23 cellular contexts compared by ENCODE assay signal in the genomic region with DNA sequence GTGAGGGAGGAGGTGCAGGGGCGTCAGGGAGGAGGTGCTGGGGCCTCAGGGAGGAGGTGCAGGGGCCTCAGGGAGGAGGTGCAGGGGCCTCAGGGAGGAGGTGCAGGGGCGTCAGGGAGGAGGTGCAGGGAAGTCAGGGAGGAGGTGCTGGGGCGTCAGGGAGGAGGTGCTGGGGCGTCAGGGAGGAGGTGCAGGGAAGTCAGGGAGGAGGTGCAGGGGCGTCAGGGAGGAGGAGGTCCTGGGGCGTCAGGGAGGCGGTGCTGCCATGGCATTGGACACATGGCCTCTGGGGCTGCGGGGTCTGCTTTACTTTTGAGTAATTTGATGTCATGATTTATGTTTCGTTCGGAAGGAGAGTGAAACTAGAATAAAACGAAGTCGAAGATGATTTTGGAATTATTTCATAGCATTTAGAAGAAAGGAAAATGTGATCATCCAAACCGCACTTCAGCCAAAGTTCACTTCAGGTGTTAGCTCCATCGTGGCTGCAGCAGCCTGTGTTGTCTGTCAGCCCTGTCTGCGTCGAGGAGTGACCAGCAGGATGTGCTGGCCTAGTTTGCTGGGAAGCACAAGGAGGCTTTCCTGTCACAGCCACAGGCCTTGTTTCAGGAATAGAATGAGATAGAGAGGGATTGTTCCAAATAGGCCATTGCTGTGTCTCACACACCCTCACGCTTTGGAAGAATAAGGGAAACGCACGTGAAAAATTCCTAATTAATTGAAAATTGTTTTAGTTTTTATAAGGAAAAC. TPM values are rescaled to one million over a fixed set of nuclear protein-coding genes. Genes with fewer than 3 reads are reported as not detected.
DNase-seq lines count a peak whose midpoint lies in the region; ATAC-seq and TF ChIP-seq lines count a peak whose summit lies in the region.
"Had no signal": no experiment of that assay in that cellular context is flagged by ENCODE, and none has a peak within 500 bp of the region (broad histone marks: within the 10 kb centered on the region; RNA-seq: fewer than 3 reads in every experiment).

No MANE protein-coding gene starts in this region.

- CTCF ChIA-PET in HEK293 (lab: Yijun Ruan, JAX): interaction anchor here (0.6 kb wide), 1 partner anchor 312 kb away, joined by 3 read pairs; no protein-coding TSS in a partner anchor
- CTCF ChIA-PET in CD4-positive, alpha-beta T cell (lab: Charles Lee): no interaction called here

- no peak overlapping the region for H3K27ac Mint-ChIP-seq in CD4-positive, alpha-beta T cell
- H3K27ac Mint-ChIP-seq: activated B cell treated with CpG ODN at 0.5 μM for 24 hours; activated naive CD8-positive, alpha-beta T cell treated with anti-CD3 and anti-CD28 coated beads, Interleukin-2, amount 10 ng/mL, durations not matched to agents 7 days and 5 days; T-helper 2 cell treated with Interferon-gamma antibody and Interleukin-4, amounts not matched to agents 5 μg/mL and 100 μg/mL, for 36 hours; type B pancreatic cell had no signal

- no peaks in the 10 kb centered on the region for H3K9me3 Mint-ChIP-seq in CD4-positive, alpha-beta T cell
- H3K9me3 Mint-ChIP-seq: activated B cell treated with CpG ODN at 0.5 μM for 24 hours; activated naive CD8-positive, alpha-beta T cell treated with anti-CD3 and anti-CD28 coated beads, Interleukin-2, amount 10 ng/mL, durations not matched to agents 7 days and 5 days; T-helper 2 cell treated with Interferon-gamma antibody and Interleukin-4, amounts not matched to agents 5 μg/mL and 100 μg/mL, for 36 hours; type B pancreatic cell had no signal

- no peaks in the 10 kb centered on the region for H3K27me3 ChIP-seq in CD4-positive, alpha-beta T cell (ENCODE audit: control insufficient read depth, insufficient read depth, low read length)
- H3K27me3 ChIP-seq: BLaER1 treated with 17β-estradiol and CSF1 and Interleukin-3, amounts not matched to agents 10 nM and 100 nM; colonic mucosa; spleen had no signal

- no peaks in the 10 kb centered on the region for H3K4me1 Mint-ChIP-seq in CD4-positive, alpha-beta T cell (ENCODE audit: low read depth)
- H3K4me1 Mint-ChIP-seq: activated B cell treated with CpG ODN at 0.5 μM for 24 hours; activated naive CD8-positive, alpha-beta T cell treated with anti-CD3 and anti-CD28 coated beads, Interleukin-2, amount 10 ng/mL, durations not matched to agents 7 days and 5 days had no signal

- TF ChIP-seq CTCF in HEK293 (tag by site-specific recombination; IDR thresholded peaks at IDR 0.05): no peak
- no peak for TF ChIP-seq CTCF in CD4-positive, alpha-beta T cell (IDR thresholded peaks at IDR 0.05)

- intact Hi-C loops in CD4-positive, alpha-beta T cell (cut with DNase I, micrococcal nuclease): no loop called here

- H3K27ac ChIP-seq in HEK293 (ENCODE audit: extremely low read depth, low read depth, low read length): no peak overlapping the region
- no peak overlapping the region for H3K27ac ChIP-seq in CD4-positive, alpha-beta T cell (ENCODE audit: low read depth, low read length)
- H3K27ac ChIP-seq: BLaER1 treated with 17β-estradiol and CSF1 and Interleukin-3, amounts not matched to agents 10 nM and 100 nM; colonic mucosa; spleen had no signal

- ATAC-seq in left lobe of liver: peak; percentile 25
- ATAC-seq in HG03354 (IDR thresholded peaks at IDR 0.05; ENCODE audit: poor library complexity, severe bottlenecking, unreplicated experiment): no peak
- ATAC-seq in HG02763 (IDR thresholded peaks at IDR 0.05; ENCODE audit: unreplicated experiment): no peak
- no peak for ATAC-seq in CD4-positive, alpha-beta T cell (ENCODE audit: poor library complexity)
- ATAC-seq: left cardiac atrium; stimulated activated naive CD8-positive, alpha-beta T cell treated with anti-CD3 and anti-CD28 coated beads, Interleukin-15, Interleukin-2, amounts not matched to agents 100 U/mL and 50 U/mL, for 24 hours had no signal

- 0 out of 2 replicates have a peak, but pooled peaks cover 4% of the 10 kb centered on the region for H3K4me1 ChIP-seq in HEK293 (ENCODE audit: control insufficient read depth, insufficient read depth, low read length)
- H3K4me1 ChIP-seq: colonic mucosa, spleen had no signal

- H3K4me3 Mint-ChIP-seq in CD4-positive, alpha-beta T cell: no peak overlapping the region
- H3K4me3 Mint-ChIP-seq: activated B cell treated with CpG ODN at 0.5 μM for 24 hours; activated naive CD8-positive, alpha-beta T cell treated with anti-CD3 and anti-CD28 coated beads, Interleukin-2, amount 10 ng/mL, durations not matched to agents 7 days and 5 days; T-helper 2 cell treated with Interferon-gamma antibody and Interleukin-4, amounts not matched to agents 5 μg/mL and 100 μg/mL, for 36 hours; type B pancreatic cell had no signal

- H3K4me3 ChIP-seq in HEK293 (ENCODE audit: low read depth, low read length): no peak overlapping the region
- H3K4me3 ChIP-seq: BLaER1 treated with 17β-estradiol and CSF1 and Interleukin-3, amounts not matched to agents 10 nM and 100 nM; colonic mucosa; spleen had no signal

- peaks cover 0 to 19% of the 10 kb centered on the region in 2 experiments; a peak in 1 of 3 replicates for H3K36me3 ChIP-seq in HEK293 (ENCODE audit: control insufficient read depth in 2 of 2, insufficient read depth in 1 of 2, low read length in 2 of 2)
- H3K36me3 ChIP-seq: colonic mucosa had no signal

- DNase-seq in cerebellar cortex (ENCODE audit: low spot score) (peak; percentile 93), left lobe of liver (ENCODE audit: low spot score) (no peak), pons (ENCODE audit: low spot score) (peak; percentile 81), NCI-H1436 treated with DMSO at 0.1 percent for 48 hours (lab: John Stamatoyannopoulos, UW) (no peak)
- DNase-seq in CD4-positive, alpha-beta T cell: no peak
- DNase-seq: activated B cell treated with CpG ODN at 0.5 μM for 24 hours; activated CD4-positive, alpha-beta T cell treated with anti-CD3 and anti-CD28 coated beads, Interleukin-2, amount 50 U/mL, for 4 hours; activated CD8-positive, alpha-beta memory T cell treated with anti-CD3 and anti-CD28 coated beads, Interleukin-2, amount 50 U/mL, for 4 hours; activated effector memory CD4-positive, alpha-beta T cell treated with Interleukin-2 at 50 U/mL for 16 hours; activated naive CD8-positive, alpha-beta T cell treated with anti-CD3 and anti-CD28 coated beads, Interleukin-2, amount 10 ng/mL, durations not matched to agents 7 days and 5 days; colonic mucosa; left cardiac atrium; NCI-H2171; NCI-H526; spleen; stimulated activated CD4-positive, alpha-beta T cell treated with anti-CD3 and anti-CD28 coated beads, Interleukin-4, amount 100 ng/mL, for 24 hours; stimulated activated naive CD8-positive, alpha-beta T cell treated with anti-CD3 and anti-CD28 coated beads, Interleukin-15, Interleukin-2, amounts not matched to agents 100 U/mL and 50 U/mL, for 24 hours had no signal

- POLR2A ChIA-PET in HEK293 (lab: Yijun Ruan, JAX): no interaction called here
- POLR2A ChIA-PET in CD4-positive, alpha-beta T cell (lab: Charles Lee): no interaction called here

- no peaks in the 10 kb centered on the region for H3K9me3 ChIP-seq in HEK293 (ENCODE audit: control insufficient read depth, insufficient read depth, low read depth, low read length)
- H3K9me3 ChIP-seq in CD4-positive, alpha-beta T cell (ENCODE audit: control insufficient read depth, low read length): no peaks in the 10 kb centered on the region
- H3K9me3 ChIP-seq: BLaER1 treated with 17β-estradiol and CSF1 and Interleukin-3, amounts not matched to agents 10 nM and 100 nM; colonic mucosa; spleen had no signal

- peaks cover 14% of the 10 kb centered on the region for H3K36me3 Mint-ChIP-seq in CD4-positive, alpha-beta T cell (ENCODE audit: low read depth)
- H3K36me3 Mint-ChIP-seq: activated naive CD8-positive, alpha-beta T cell treated with anti-CD3 and anti-CD28 coated beads, Interleukin-2, amount 10 ng/mL, durations not matched to agents 7 days and 5 days had no signal

- no peaks in the 10 kb centered on the region for H3K27me3 Mint-ChIP-seq in CD4-positive, alpha-beta T cell
- H3K27me3 Mint-ChIP-seq: activated B cell treated with CpG ODN at 0.5 μM for 24 hours; activated naive CD8-positive, alpha-beta T cell treated with anti-CD3 and anti-CD28 coated beads, Interleukin-2, amount 10 ng/mL, durations not matched to agents 7 days and 5 days; type B pancreatic cell had no signal

TF ChIP-seq in HEK293, 187 proteins besides CTCF, POLR2A, EP300 and RAD21:
- TF ChIP-seq GLIS2 (tag by site-specific recombination; IDR thresholded peaks at IDR 0.05): no peak
- no peak for TF ChIP-seq SP7 (tag by site-specific recombination; IDR thresholded peaks at IDR 0.05)
- no peak for TF ChIP-seq ZNF175 (tag by site-specific recombination; IDR thresholded peaks at IDR 0.05)
- TF ChIP-seq ZNF530 (tag by site-specific recombination; IDR thresholded peaks at IDR 0.05; ENCODE audit: low read depth): no peak
- TF ChIP-seq ZNF600 (tag by site-specific recombination; IDR thresholded peaks at IDR 0.05): peak; percentile 53; the same call in 1 of the 2 replicates
- TF ChIP-seq ZNF138 (tag by site-specific recombination; IDR thresholded peaks at IDR 0.05; ENCODE audit: borderline replicate concordance): no peak
- no peak for TF ChIP-seq GFI1B (tag by site-specific recombination; IDR thresholded peaks at IDR 0.05)

RNA-seq across cellular contexts. Expression of a gene that starts 42.8 kb away (rescaled TPM):
- 24.1 TPM for total RNA-seq in left lobe of liver
- 10 to 100 TPM; 28.4 to 29.0 TPM for total RNA-seq in CD4-positive, alpha-beta T cell

RNA-seq across cellular contexts. Expression of a gene that starts 59.3 kb away (rescaled TPM):
- 31.6 TPM for total RNA-seq in left lobe of liver
- 10 to 100 TPM; 35.5 to 36.9 TPM for total RNA-seq in CD4-positive, alpha-beta T cell

Comparison
In these comparisons a context has a peak if more than half of its experiments do, and no peak if none do; other contexts are left out.
1. DNase-seq: peak in cerebellar cortex (single experiment) and pons (single experiment); none in left lobe of liver (single experiment), CD4-positive, alpha-beta T cell (0 of 10) and NCI-H1436 treated with DMSO at 0.1 percent for 48 hours (single experiment).